Comparison of ENCODE assay signal across 8 cellular contexts in the genomic region with DNA sequence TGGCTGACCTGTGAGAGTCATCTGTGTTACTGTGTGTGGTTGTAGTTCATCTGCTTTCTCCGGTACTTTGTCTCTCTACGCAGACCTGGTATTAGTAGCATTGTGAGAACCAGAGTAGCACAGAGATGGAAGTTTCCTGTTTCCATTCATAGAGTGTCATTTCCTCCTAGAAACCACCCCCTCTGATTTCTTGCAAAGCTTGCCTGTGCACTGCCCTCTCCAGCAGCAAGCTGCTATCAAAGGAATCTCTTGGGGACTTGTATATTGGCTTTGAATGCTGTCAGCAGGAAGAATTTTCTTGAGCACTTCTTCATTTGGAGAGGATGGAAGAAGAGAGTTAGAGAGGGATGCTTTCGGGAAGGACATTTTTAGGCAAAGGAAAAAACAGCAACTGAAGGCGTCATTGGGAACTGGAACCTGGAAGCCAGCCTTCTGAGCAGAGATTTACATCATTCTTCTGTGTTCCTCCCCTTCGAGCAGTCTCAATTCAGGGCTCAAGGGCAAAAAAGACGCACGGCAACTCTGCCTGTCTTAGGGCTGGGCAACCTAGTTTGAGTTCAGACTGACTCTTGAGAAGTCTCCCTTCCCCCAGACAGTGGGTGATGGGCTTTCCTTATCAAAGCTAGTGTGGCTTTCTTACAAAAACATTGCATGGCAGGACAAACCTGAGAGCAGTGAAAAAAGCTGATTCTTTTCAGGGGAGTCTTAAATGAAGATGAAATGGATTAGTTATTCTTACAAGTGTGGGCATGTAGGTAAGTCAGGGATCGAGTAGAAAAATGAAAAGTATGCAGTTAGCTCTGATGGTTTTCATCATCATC.
A peak's percentile ranks its signal among the peaks of the same experiment; 100 is the strongest.
DNase-seq lines count a peak whose midpoint lies in the region; TF ChIP-seq lines count a peak whose summit lies in the region.

No MANE protein-coding gene starts in this region.

- POLR2A ChIA-PET in MCF 10A (lab: Yijun Ruan, JAX), result interaction anchor here (0.7 to 2.5 kb wide), 13 partner anchors 9 to 170 kb away, joined by 3 to 11 read pairs (median 4); no protein-coding TSS in a partner anchor

- intact Hi-C loops in breast epithelium (cut with DNase I; ENCODE audit: low total_unique reads), result no loop called here
- intact Hi-C loops in MCF 10A (cut with micrococcal nuclease), result no loop called here

- H3K4me1 Mint-ChIP-seq in MCF 10A (ENCODE audit: insufficient read depth, unreplicated experiment) (peaks cover 50% of the 10 kb centered on the region), IgD-negative memory B cell (peaks cover 10 to 11% (median 11%) of the 10 kb centered on the region in 3 donors)

- no peaks in the 10 kb centered on the region for H3K4me1 ChIP-seq in breast epithelium

- H3K4me3 ChIP-seq in breast epithelium (no peak overlapping the region), skin epidermis (no peak overlapping the region)

- H3K27ac Mint-ChIP-seq in MCF 10A (ENCODE audit: low read depth, unreplicated experiment) (no peak overlapping the region), IgD-negative memory B cell (peak overlapping the region in 2 of 3 donors; percentile 9 to 78)

- no peaks in the 10 kb centered on the region for H3K36me3 ChIP-seq in breast epithelium

- H3K27ac ChIP-seq in breast epithelium, result peak overlapping the region; percentile 60 to 68
- H3K27ac ChIP-seq in epithelial cell of prostate, result peak overlapping the region; percentile 78
- H3K27ac ChIP-seq in skin epidermis, result peak overlapping the region in 17 of 21 experiments; percentile 4 to 79 (median 57)

- no peaks in the 10 kb centered on the region for H3K36me3 Mint-ChIP-seq in MCF 10A (ENCODE audit: insufficient read depth, unreplicated experiment)
- H3K36me3 Mint-ChIP-seq in IgD-negative memory B cell, result peaks cover 12% of the 10 kb centered on the region

- no peaks in the 10 kb centered on the region for H3K27me3 Mint-ChIP-seq in MCF 10A (ENCODE audit: insufficient read depth, unreplicated experiment)
- H3K27me3 Mint-ChIP-seq in IgD-negative memory B cell, result no peaks in the 10 kb centered on the region

- CTCF ChIA-PET in MCF 10A (lab: Yijun Ruan, JAX), result interaction anchor here (0.6 to 1.6 kb wide), 3 partner anchors 17 to 65 kb away, joined by 3 to 4 read pairs (median 3); no protein-coding TSS in a partner anchor

- TF ChIP-seq CTCF in breast epithelium (IDR thresholded peaks at IDR 0.05) (no peak), MCF 10A (IDR thresholded peaks at IDR 0.05; ENCODE audit: unreplicated experiment) (no peak)

- no peaks in the 10 kb centered on the region for H3K9me3 ChIP-seq in breast epithelium

- no peak for DNase-seq in breast epithelium (ENCODE audit: low spot score in 2 of 2)
- no peak for DNase-seq in MCF 10A (ENCODE audit: unreplicated experiment)
- no peak for DNase-seq in epithelial cell of prostate (ENCODE audit: low read depth, low spot score)
- DNase-seq in epidermal melanocyte (ENCODE audit: insufficient read length, low spot score), result no peak
- DNase-seq in SHP77 (lab: John Stamatoyannopoulos, UW), result no peak
- no peak for DNase-seq in CD1c-positive myeloid dendritic cell (ENCODE audit: extremely low spot score)

- no peak for TF ChIP-seq POLR2A in breast epithelium (IDR thresholded peaks at IDR 0.05)

- H3K27me3 ChIP-seq in breast epithelium, result no peaks in the 10 kb centered on the region

- no TSS peak for BruUV-seq in MCF 10A (replicated peaks; lab: Mats Ljungman, UMichigan)

- H3K9me3 Mint-ChIP-seq in MCF 10A (ENCODE audit: unreplicated experiment) (no peaks in the 10 kb centered on the region), IgD-negative memory B cell (no peaks in the 10 kb centered on the region)

- no peak overlapping the region for H3K4me3 Mint-ChIP-seq in MCF 10A (ENCODE audit: unreplicated experiment)
- peak overlapping the region in 1 of 4 donors; percentile 59 for H3K4me3 Mint-ChIP-seq in IgD-negative memory B cell
